1 cellular context compared by ENCODE assay signal in the genomic region with DNA sequence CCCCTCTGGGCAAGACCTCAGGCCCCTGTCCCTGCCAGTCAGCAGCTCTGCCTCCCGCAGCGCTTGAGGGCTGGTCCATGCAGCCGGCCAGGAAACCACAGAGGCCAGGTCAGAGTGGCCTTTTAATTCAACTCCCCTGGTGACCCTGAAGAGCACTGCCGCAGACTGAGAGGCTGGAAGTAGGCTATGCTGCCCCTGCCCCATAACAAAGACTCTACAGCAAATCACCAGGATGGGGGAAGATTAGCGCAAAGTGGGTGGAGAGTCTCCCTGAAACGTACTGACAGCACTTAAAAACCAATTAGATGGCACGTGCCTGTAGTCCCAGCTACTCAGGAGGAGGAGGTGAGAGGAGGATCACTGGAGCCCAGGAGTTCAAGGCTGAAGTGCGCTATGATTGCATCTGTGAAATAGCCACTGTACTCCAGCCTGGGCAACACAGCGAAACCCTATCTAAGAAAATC.
TF ChIP-seq lines count a peak whose summit lies in the region.

No MANE protein-coding gene starts in this region.

TF ChIP-seq in HepG2, 621 proteins besides CTCF, POLR2A, EP300 and RAD21 (continued from another document and continues in another):
- TF ChIP-seq, protein P1, sequence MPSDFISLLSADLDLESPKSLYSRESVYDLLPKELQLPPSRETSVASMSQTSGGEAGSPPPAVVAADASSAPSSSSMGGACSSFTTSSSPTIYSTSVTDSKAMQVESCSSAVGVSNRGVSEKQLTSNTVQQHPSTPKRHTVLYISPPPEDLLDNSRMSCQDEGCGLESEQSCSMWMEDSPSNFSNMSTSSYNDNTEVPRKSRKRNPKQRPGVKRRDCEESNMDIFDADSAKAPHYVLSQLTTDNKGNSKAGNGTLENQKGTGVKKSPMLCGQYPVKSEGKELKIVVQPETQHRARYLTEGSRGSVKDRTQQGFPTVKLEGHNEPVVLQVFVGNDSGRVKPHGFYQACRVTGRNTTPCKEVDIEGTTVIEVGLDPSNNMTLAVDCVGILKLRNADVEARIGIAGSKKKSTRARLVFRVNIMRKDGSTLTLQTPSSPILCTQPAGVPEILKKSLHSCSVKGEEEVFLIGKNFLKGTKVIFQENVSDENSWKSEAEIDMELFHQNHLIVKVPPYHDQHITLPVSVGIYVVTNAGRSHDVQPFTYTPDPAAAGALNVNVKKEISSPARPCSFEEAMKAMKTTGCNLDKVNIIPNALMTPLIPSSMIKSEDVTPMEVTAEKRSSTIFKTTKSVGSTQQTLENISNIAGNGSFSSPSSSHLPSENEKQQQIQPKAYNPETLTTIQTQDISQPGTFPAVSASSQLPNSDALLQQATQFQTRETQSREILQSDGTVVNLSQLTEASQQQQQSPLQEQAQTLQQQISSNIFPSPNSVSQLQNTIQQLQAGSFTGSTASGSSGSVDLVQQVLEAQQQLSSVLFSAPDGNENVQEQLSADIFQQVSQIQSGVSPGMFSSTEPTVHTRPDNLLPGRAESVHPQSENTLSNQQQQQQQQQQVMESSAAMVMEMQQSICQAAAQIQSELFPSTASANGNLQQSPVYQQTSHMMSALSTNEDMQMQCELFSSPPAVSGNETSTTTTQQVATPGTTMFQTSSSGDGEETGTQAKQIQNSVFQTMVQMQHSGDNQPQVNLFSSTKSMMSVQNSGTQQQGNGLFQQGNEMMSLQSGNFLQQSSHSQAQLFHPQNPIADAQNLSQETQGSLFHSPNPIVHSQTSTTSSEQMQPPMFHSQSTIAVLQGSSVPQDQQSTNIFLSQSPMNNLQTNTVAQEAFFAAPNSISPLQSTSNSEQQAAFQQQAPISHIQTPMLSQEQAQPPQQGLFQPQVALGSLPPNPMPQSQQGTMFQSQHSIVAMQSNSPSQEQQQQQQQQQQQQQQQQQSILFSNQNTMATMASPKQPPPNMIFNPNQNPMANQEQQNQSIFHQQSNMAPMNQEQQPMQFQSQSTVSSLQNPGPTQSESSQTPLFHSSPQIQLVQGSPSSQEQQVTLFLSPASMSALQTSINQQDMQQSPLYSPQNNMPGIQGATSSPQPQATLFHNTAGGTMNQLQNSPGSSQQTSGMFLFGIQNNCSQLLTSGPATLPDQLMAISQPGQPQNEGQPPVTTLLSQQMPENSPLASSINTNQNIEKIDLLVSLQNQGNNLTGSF (CRISPR knock-in tag; IDR thresholded peaks at IDR 0.05), result no peak
- TF ChIP-seq, protein P2, sequence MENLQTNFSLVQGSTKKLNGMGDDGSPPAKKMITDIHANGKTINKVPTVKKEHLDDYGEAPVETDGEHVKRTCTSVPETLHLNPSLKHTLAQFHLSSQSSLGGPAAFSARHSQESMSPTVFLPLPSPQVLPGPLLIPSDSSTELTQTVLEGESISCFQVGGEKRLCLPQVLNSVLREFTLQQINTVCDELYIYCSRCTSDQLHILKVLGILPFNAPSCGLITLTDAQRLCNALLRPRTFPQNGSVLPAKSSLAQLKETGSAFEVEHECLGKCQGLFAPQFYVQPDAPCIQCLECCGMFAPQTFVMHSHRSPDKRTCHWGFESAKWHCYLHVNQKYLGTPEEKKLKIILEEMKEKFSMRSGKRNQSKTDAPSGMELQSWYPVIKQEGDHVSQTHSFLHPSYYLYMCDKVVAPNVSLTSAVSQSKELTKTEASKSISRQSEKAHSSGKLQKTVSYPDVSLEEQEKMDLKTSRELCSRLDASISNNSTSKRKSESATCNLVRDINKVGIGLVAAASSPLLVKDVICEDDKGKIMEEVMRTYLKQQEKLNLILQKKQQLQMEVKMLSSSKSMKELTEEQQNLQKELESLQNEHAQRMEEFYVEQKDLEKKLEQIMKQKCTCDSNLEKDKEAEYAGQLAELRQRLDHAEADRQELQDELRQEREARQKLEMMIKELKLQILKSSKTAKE (CRISPR knock-in tag; IDR thresholded peaks at IDR 0.05; ENCODE audit: borderline replicate concordance), result 0 out of 2 replicates have a peak, but pooled peaks have one; percentile 32
- TF ChIP-seq ZBTB20 (CRISPR knock-in tag; IDR thresholded peaks at IDR 0.05; ENCODE audit: borderline replicate concordance, low read depth) (no peak), TCF7L2 (IDR thresholded peaks at IDR 0.05; ENCODE audit: low read depth, low read length) (no peak), ZNF12 (CRISPR knock-in tag; IDR thresholded peaks at IDR 0.05) (no peak), ZNF33A (CRISPR knock-in tag; IDR thresholded peaks at IDR 0.05; ENCODE audit: borderline replicate concordance) (no peak), HCFC1 (IDR thresholded peaks at IDR 0.05; ENCODE audit: low read depth, low read length) (no peak), CENPT (CRISPR knock-in tag; IDR thresholded peaks at IDR 0.05; ENCODE audit: low read depth) (no peak), IKZF4 (CRISPR knock-in tag; IDR thresholded peaks at IDR 0.05; ENCODE audit: borderline replicate concordance, low read depth, not compliant biosample characterization) (no peak), HES4 (CRISPR knock-in tag; IDR thresholded peaks at IDR 0.05; ENCODE audit: borderline replicate concordance) (no peak), NFIC (IDR thresholded peaks at IDR 0.05; ENCODE audit: low read length) (no peak), BHLHE40 (IDR thresholded peaks at IDR 0.05; ENCODE audit: low read length) (peak; percentile 76), ZNF713 (CRISPR knock-in tag; IDR thresholded peaks at IDR 0.05) (no peak), ZKSCAN5 (CRISPR knock-in tag; IDR thresholded peaks at IDR 0.05) (peak; percentile 92), ZNF614 (CRISPR knock-in tag; IDR thresholded peaks at IDR 0.05; ENCODE audit: borderline replicate concordance) (no peak), ZMYM3 (CRISPR knock-in tag; IDR thresholded peaks at IDR 0.05) (0 out of 2 replicates have a peak, but pooled peaks have one; percentile 16), NFYC (CRISPR knock-in tag; IDR thresholded peaks at IDR 0.05) (no peak), TCF12 (IDR thresholded peaks at IDR 0.05) (no peak), TCF12 (CRISPR knock-in tag; IDR thresholded peaks at IDR 0.05) (no peak), NCOA2 (CRISPR knock-in tag; IDR thresholded peaks at IDR 0.05) (peak; percentile 18; the same call in 1 of the 2 replicates), BORCS8-MEF2B (CRISPR knock-in tag; IDR thresholded peaks at IDR 0.05) (no peak), ZNF629 (CRISPR knock-in tag; conservative IDR thresholded peaks at IDR 0.05) (peak; percentile 73), ZSCAN12 (CRISPR knock-in tag; IDR thresholded peaks at IDR 0.05) (no peak), ZNF790 (CRISPR knock-in tag; IDR thresholded peaks at IDR 0.05; ENCODE audit: borderline replicate concordance) (no peak)
- TF ChIP-seq, protein P3, sequence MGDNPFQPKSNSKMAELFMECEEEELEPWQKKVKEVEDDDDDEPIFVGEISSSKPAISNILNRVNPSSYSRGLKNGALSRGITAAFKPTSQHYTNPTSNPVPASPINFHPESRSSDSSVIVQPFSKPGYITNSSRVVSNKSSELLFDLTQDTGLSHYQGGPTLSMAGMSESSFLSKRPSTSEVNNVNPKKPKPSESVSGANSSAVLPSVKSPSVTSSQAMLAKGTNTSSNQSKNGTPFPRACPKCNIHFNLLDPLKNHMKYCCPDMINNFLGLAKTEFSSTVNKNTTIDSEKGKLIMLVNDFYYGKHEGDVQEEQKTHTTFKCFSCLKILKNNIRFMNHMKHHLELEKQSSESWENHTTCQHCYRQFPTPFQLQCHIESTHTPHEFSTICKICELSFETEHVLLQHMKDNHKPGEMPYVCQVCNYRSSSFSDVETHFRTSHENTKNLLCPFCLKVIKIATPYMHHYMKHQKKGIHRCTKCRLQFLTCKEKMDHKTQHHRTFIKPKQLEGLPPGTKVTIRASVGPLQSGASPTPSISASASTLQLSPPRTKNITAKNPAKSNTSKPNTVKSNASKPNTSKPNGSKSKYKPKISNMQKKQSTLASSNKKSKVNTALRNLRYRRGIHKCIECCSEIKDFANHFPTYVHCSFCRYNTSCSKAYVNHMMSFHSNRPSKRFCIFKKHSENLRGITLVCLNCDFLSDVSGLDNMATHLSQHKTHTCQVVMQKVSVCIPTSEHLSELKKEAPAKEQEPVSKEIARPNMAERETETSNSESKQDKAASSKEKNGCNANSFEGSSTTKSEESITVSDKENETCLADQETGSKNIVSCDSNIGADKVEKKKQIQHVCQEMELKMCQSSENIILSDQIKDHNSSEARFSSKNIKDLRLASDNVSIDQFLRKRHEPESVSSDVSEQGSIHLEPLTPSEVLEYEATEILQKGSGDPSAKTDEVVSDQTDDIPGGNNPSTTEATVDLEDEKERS (CRISPR knock-in tag; IDR thresholded peaks at IDR 0.05), result no peak
- TF ChIP-seq, protein P4, sequence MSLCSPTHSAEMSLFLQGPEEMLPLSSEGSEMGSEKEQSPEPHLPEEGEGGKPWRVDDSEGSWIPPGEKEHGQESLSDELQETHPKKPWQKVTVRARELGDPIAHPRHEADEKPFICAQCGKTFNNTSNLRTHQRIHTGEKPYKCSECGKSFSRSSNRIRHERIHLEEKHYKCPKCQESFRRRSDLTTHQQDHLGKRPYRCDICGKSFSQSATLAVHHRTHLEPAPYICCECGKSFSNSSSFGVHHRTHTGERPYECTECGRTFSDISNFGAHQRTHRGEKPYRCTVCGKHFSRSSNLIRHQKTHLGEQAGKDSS (CRISPR knock-in tag; IDR thresholded peaks at IDR 0.05; ENCODE audit: borderline replicate concordance, low read depth), result no peak
- TF ChIP-seq, protein P5, sequence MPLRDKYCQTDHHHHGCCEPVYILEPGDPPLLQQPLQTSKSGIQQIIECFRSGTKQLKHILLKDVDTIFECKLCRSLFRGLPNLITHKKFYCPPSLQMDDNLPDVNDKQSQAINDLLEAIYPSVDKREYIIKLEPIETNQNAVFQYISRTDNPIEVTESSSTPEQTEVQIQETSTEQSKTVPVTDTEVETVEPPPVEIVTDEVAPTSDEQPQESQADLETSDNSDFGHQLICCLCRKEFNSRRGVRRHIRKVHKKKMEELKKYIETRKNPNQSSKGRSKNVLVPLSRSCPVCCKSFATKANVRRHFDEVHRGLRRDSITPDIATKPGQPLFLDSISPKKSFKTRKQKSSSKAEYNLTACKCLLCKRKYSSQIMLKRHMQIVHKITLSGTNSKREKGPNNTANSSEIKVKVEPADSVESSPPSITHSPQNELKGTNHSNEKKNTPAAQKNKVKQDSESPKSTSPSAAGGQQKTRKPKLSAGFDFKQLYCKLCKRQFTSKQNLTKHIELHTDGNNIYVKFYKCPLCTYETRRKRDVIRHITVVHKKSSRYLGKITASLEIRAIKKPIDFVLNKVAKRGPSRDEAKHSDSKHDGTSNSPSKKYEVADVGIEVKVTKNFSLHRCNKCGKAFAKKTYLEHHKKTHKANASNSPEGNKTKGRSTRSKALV (CRISPR knock-in tag; IDR thresholded peaks at IDR 0.05), result no peak
- TF ChIP-seq, protein P6, sequence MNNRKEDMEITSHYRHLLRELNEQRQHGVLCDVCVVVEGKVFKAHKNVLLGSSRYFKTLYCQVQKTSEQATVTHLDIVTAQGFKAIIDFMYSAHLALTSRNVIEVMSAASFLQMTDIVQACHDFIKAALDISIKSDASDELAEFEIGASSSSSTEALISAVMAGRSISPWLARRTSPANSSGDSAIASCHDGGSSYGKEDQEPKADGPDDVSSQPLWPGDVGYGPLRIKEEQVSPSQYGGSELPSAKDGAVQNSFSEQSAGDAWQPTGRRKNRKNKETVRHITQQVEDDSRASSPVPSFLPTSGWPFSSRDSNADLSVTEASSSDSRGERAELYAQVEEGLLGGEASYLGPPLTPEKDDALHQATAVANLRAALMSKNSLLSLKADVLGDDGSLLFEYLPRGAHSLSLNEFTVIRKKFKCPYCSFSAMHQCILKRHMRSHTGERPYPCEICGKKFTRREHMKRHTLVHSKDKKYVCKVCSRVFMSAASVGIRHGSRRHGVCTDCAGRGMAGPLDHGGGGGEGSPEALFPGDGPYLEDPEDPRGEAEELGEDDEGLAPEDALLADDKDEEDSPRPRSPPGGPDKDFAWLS (CRISPR knock-in tag; IDR thresholded peaks at IDR 0.05; ENCODE audit: borderline replicate concordance), result no peak
- TF ChIP-seq, protein P7, sequence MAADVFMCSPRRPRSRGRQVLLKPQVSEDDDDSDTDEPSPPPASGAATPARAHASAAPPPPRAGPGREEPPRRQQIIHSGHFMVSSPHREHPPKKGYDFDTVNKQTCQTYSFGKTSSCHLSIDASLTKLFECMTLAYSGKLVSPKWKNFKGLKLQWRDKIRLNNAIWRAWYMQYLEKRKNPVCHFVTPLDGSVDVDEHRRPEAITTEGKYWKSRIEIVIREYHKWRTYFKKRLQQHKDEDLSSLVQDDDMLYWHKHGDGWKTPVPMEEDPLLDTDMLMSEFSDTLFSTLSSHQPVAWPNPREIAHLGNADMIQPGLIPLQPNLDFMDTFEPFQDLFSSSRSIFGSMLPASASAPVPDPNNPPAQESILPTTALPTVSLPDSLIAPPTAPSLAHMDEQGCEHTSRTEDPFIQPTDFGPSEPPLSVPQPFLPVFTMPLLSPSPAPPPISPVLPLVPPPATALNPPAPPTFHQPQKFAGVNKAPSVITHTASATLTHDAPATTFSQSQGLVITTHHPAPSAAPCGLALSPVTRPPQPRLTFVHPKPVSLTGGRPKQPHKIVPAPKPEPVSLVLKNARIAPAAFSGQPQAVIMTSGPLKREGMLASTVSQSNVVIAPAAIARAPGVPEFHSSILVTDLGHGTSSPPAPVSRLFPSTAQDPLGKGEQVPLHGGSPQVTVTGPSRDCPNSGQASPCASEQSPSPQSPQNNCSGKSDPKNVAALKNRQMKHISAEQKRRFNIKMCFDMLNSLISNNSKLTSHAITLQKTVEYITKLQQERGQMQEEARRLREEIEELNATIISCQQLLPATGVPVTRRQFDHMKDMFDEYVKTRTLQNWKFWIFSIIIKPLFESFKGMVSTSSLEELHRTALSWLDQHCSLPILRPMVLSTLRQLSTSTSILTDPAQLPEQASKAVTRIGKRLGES (CRISPR knock-in tag; IDR thresholded peaks at IDR 0.05; ENCODE audit: borderline replicate concordance), result no peak
